Comparison of ENCODE assay signal across 31 cellular contexts in the genomic region with DNA sequence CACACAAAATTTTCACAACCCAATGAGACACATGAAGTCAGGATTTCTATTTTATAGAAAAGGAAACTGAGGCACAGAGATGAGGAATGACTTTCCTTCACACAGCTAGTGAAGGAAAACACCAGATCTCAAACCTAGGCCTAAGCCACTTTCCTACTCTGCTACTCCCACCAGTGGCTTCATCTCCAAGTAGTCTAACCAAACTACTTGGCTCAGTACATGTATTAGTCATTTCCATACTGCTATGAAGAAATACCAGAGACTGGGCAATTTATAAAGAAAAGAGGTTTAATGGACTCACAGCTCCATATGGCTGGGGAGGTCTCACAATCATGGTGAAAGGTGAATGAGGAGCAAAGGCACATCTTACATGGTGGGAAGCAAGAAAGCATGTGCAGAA.
DNase-seq lines count a peak whose midpoint lies in the region; ATAC-seq and TF ChIP-seq lines count a peak whose summit lies in the region.
"Had no signal": no experiment of that assay in that cellular context is flagged by ENCODE, and none has a peak within 500 bp of the region (broad histone marks: within the 10 kb centered on the region; RNA-seq: fewer than 3 reads in every experiment).

No MANE protein-coding gene starts in this region.

- no peak for TF ChIP-seq CTCF in epithelial cell of esophagus (IDR thresholded peaks at IDR 0.05; ENCODE audit: insufficient read depth, low read depth, low read length, missing control alignments)
- TF ChIP-seq CTCF in foreskin keratinocyte (conservative IDR thresholded peaks at IDR 0.05): no peak

- ATAC-seq in foreskin keratinocyte: peak; percentile 44
- ATAC-seq in HG03045 (IDR thresholded peaks at IDR 0.05; ENCODE audit: unreplicated experiment): no peak
- ATAC-seq: activated CD8-positive, alpha-beta T cell treated with anti-CD3 and anti-CD28 coated beads for 36 hours; gastroesophageal sphincter; natural killer cell treated with Interleukin-12 subunit alpha and Interleukin-12 subunit beta and Interleukin-15 and Interleukin-18, amount 100 ng/mL, for 72 hours; PC-3; psoas muscle; T-helper 17 cell had no signal

- no peaks in the 10 kb centered on the region for H3K4me1 ChIP-seq in foreskin keratinocyte
- H3K4me1 ChIP-seq: colonic mucosa, gastroesophageal sphincter, psoas muscle, sigmoid colon, tibial artery had no signal

- H3K27me3 ChIP-seq in foreskin keratinocyte: no peaks in the 10 kb centered on the region
- H3K27me3 ChIP-seq: colonic mucosa, gastroesophageal sphincter, sigmoid colon, tibial artery had no signal

- peak; percentile 28 for DNase-seq in EL
- DNase-seq in RPMI7951 (ENCODE audit: low read depth): peak; percentile 39
- peak; percentile 38 for DNase-seq in epithelial cell of esophagus (ENCODE audit: low read depth)
- peak in 1 of 2 donors; percentile 36 for DNase-seq in foreskin keratinocyte
- DNase-seq in SIG-M5 (lab: John Stamatoyannopoulos, UW): no peak
- DNase-seq in NCI-H1048 (lab: John Stamatoyannopoulos, UW): no peak
- no peak for DNase-seq in T1000 (lab: John Stamatoyannopoulos, UW)
- DNase-seq: activated CD8-positive, alpha-beta memory T cell treated with anti-CD3 and anti-CD28 coated beads, Interleukin-2, amount 50 U/mL, for 48 hours; activated CD8-positive, alpha-beta T cell treated with anti-CD3 and anti-CD28 coated beads for 36 hours; activated naive CD4-positive, alpha-beta T cell treated with Interleukin-2 at 50 U/mL for 16 hours; CD8-positive, alpha-beta memory T cell; colonic mucosa; DMS153; effector CD4-positive, alpha-beta T cell; hippocampal formation; MM.1S; NCI-H1417; NCI-H2029 treated with DMSO at 0.1 percent for 48 hours; NCI-H2227 treated with DMSO at 0.1 percent for 48 hours; NCI-H69; PC-3; psoas muscle; Right ventricle myocardium superior; sigmoid colon; stimulated activated CD4-positive, alpha-beta T cell treated with anti-CD3 and anti-CD28 coated beads, Interleukin-4, amount 100 ng/mL, for 24 hours; T-helper 17 cell; tibial artery had no signal

- no peak overlapping the region for H3K4me3 ChIP-seq in epithelial cell of esophagus (ENCODE audit: low read length)
- H3K4me3 ChIP-seq: colonic mucosa, gastroesophageal sphincter, lung, psoas muscle, sigmoid colon, tibial artery had no signal

- no peak overlapping the region for H3K27ac ChIP-seq in foreskin keratinocyte
- H3K27ac ChIP-seq: colonic mucosa, gastroesophageal sphincter, psoas muscle, sigmoid colon, tibial artery had no signal

Comparison
In these comparisons a context has a peak if more than half of its experiments do, and no peak if none do; other contexts are left out.
1. DNase-seq: peak in EL (single experiment), RPMI7951 (single experiment) and epithelial cell of esophagus (single experiment); none in SIG-M5 (single experiment), NCI-H1048 (single experiment) and T1000 (single experiment).